ENCODE assay signal across 1 cellular context in genomic region chr6:79047072-79047471, GRCh38.
TF ChIP-seq lines count a peak whose summit lies in the region.

No MANE protein-coding gene starts in this region.

TF ChIP-seq in WTC11, 78 proteins besides CTCF, POLR2A, EP300 and RAD21 (continued from another document):
- TF ChIP-seq ZNF512 (CRISPR knock-in tag; IDR thresholded peaks at IDR 0.05; ENCODE audit: borderline replicate concordance) (no peak), ATF1 (CRISPR knock-in tag; IDR thresholded peaks at IDR 0.05) (no peak), PRRX2 (CRISPR knock-in tag; IDR thresholded peaks at IDR 0.05) (no peak), USF2 (CRISPR knock-in tag; IDR thresholded peaks at IDR 0.05) (no peak), ZNF121 (CRISPR knock-in tag; IDR thresholded peaks at IDR 0.05) (no peak), GRHL2 (CRISPR knock-in tag; IDR thresholded peaks at IDR 0.05; ENCODE audit: insufficient replicate concordance, severe bottlenecking) (no peak), IRF2 (CRISPR knock-in tag; IDR thresholded peaks at IDR 0.05; ENCODE audit: borderline replicate concordance, low read depth) (no peak)
